In genomic region chr15:64644811-64645210, GRCh38 we compare ENCODE assay signal across 5 cellular contexts.
DNase-seq lines count a peak whose midpoint lies in the region; ATAC-seq, FAIRE-seq and TF ChIP-seq lines count a peak whose summit lies in the region.
"Not testable (repeated sequence)": the region's sequence is repeated elsewhere in the genome, so short reads cannot be mapped to it uniquely, and the experiment has no call there.

No MANE protein-coding gene starts in this region.

- in situ Hi-C loops in K562 (cut with MboI); HepG2 (cut with HindIII; ENCODE audit: extremely low pct_ligation_motif_present, low pct_unique_long_range_greater_than_20kb): not testable (repeated sequence)

- not testable (repeated sequence) for H3K36me3 ChIP-seq in A673 (ENCODE audit: insufficient read depth, low read length, poor library complexity, severe bottlenecking); HEK293 (ENCODE audit: control insufficient read depth in 2 of 2, insufficient read depth in 1 of 2, low read length in 2 of 2); K562 (ENCODE audit: control insufficient read depth, insufficient read depth, low read length); HepG2 (replicated peaks in 1 of 2; ENCODE audit: control insufficient read depth in 1 of 2, insufficient read depth in 2 of 2, low read length in 2 of 2)

- not testable (repeated sequence) for H3K9me3 ChIP-seq in A673 (ENCODE audit: low read depth, low read length, poor library complexity, severe bottlenecking); HEK293 (ENCODE audit: control insufficient read depth, insufficient read depth, low read depth, low read length); K562 (replicated peaks; ENCODE audit: control insufficient read depth, insufficient read depth, low read depth, low read length); HepG2 (ENCODE audit: low read length)

- not testable (repeated sequence) for TF ChIP-seq CTCF in A673 (conservative IDR thresholded peaks at IDR 0.05; ENCODE audit: low read depth, low read length); HEK293 (tag by site-specific recombination; IDR thresholded peaks at IDR 0.05); K562 (IDR thresholded peaks at IDR 0.05 in 2 of 3, conservative IDR thresholded peaks at IDR 0.05 in 1 of 3; ENCODE audit: insufficient read depth in 2 of 3, low read depth in 1 of 3, low read length in 3 of 3); HepG2 (CRISPR knock-in tag; IDR thresholded peaks at IDR 0.05)

- DNase-seq in A673 (ENCODE audit: low spot score), result peak; percentile 17
- DNase-seq in K562 (ENCODE audit: extremely low read depth in 1 of 4, low spot score in 3 of 4); HepG2 (ENCODE audit: low spot score); stimulated activated effector memory CD8-positive, alpha-beta T cell treated with anti-CD3 and anti-CD28 coated beads, Interleukin-12 subunit alpha, Interleukin-12 subunit beta, amount 100 ng/mL, for 72 hours (ENCODE audit: low spot score in 2 of 2): not testable (repeated sequence)

- H3K27ac ChIP-seq in A673 (ENCODE audit: low read depth, low read length, poor library complexity, severe bottlenecking); HEK293 (ENCODE audit: extremely low read depth, low read depth, low read length); K562 (ENCODE audit: extremely low read depth, low read depth, low read length): not testable (repeated sequence)
- H3K27ac ChIP-seq in HepG2 (ENCODE audit: extremely low read length, insufficient read depth, low read length), result peak overlapping the region; percentile 87

- not testable (repeated sequence) for ATAC-seq in K562; HepG2; stimulated activated effector memory CD8-positive, alpha-beta T cell treated with anti-CD3 and anti-CD28 coated beads, Interleukin-12 subunit alpha, Interleukin-12 subunit beta, amount 100 ng/mL, for 72 hours

- TF ChIP-seq POLR2A in K562 (conservative IDR thresholded peaks at IDR 0.05); HepG2 (IDR thresholded peaks at IDR 0.05; ENCODE audit: insufficient read depth in 1 of 2, low read depth in 2 of 2, low read length in 2 of 2): not testable (repeated sequence)

- CTCF ChIA-PET in A673 (lab: Charles Lee); K562 (lab: Yijun Ruan, JAX; ENCODE audit: low intra/inter-chr PET ratio); HepG2 (lab: Yijun Ruan, JAX; ENCODE audit: low intra/inter-chr PET ratio, low total read pairs): not testable (repeated sequence)
- CTCF ChIA-PET in HEK293 (lab: Yijun Ruan, JAX), result interaction anchor here (1.4 kb wide), 1 partner anchor 9 kb away, joined by 4 read pairs; no protein-coding TSS in a partner anchor

- not testable (repeated sequence) for H3K4me2 ChIP-seq in K562 (ENCODE audit: insufficient read depth, low read length); HepG2 (ENCODE audit: low read depth, low read length)

- not testable (repeated sequence) for FAIRE-seq in K562 (lab: Jason Lieb, UNC); HepG2 (lab: Jason Lieb, UNC)

- not testable (repeated sequence) for TF ChIP-seq RAD21 in K562 (CRISPR knock-in tag; conservative IDR thresholded peaks at IDR 0.05 in 1 of 2, IDR thresholded peaks at IDR 0.05 in 1 of 2); HepG2 (CRISPR knock-in tag; IDR thresholded peaks at IDR 0.05)

- H3K79me2 ChIP-seq in K562 (ENCODE audit: control insufficient read depth, insufficient read depth, low read length), result peaks cover 17% of the 10 kb centered on the region; the same call in 2 of the 3 replicates
- not testable (repeated sequence) for H3K79me2 ChIP-seq in HepG2 (ENCODE audit: insufficient read depth, low read length)

- not testable (repeated sequence) for H3K36me3 Mint-ChIP-seq in stimulated activated effector memory CD8-positive, alpha-beta T cell treated with anti-CD3 and anti-CD28 coated beads, Interleukin-12 subunit alpha, Interleukin-12 subunit beta, amount 100 ng/mL, for 72 hours

- H3K4me1 Mint-ChIP-seq in stimulated activated effector memory CD8-positive, alpha-beta T cell treated with anti-CD3 and anti-CD28 coated beads, Interleukin-12 subunit alpha, Interleukin-12 subunit beta, amount 100 ng/mL, for 72 hours, result peaks cover 26% of the 10 kb centered on the region

- POLR2A ChIA-PET in A673 (lab: Charles Lee; ENCODE audit: low non-redundant PET); HEK293 (lab: Yijun Ruan, JAX); HepG2 (lab: Yijun Ruan, JAX): not testable (repeated sequence)
- POLR2A ChIA-PET in K562 (lab: Yijun Ruan, JAX), result interaction anchor here (0.7 to 3.1 kb wide), 2 partner anchors 11 to 136 kb away, joined by 3 to 14 read pairs; no protein-coding TSS in a partner anchor

- peak overlapping the region; percentile 13 for H3K27ac Mint-ChIP-seq in stimulated activated effector memory CD8-positive, alpha-beta T cell treated with anti-CD3 and anti-CD28 coated beads, Interleukin-12 subunit alpha, Interleukin-12 subunit beta, amount 100 ng/mL, for 72 hours

- not testable (repeated sequence) for H3K4me3 ChIP-seq in A673 (ENCODE audit: low read depth, low read length, poor library complexity, severe bottlenecking); HEK293 (ENCODE audit: low read depth, low read length); K562; HepG2 (replicated peaks in 1 of 3; ENCODE audit: insufficient read depth in 1 of 3, low read depth in 2 of 3, low read length in 3 of 3)

- intact Hi-C loops in A673 (cut with micrococcal nuclease; ENCODE audit: unreplicated experiment); K562 (cut with micrococcal nuclease): not testable (repeated sequence)
- intact Hi-C loops in HepG2 (cut with micrococcal nuclease; ENCODE audit: unreplicated experiment), result loop anchor here (10.0 kb wide), 1 partner anchor 50 kb away; no protein-coding TSS in a partner anchor

- H3K9me1 ChIP-seq in K562 (ENCODE audit: control insufficient read depth, insufficient read depth, low read length), result not testable (repeated sequence)

- not testable (repeated sequence) for TF ChIP-seq EP300 in K562 (IDR thresholded peaks at IDR 0.05; ENCODE audit: low read length); HepG2 (IDR thresholded peaks at IDR 0.05; ENCODE audit: low read depth in 2 of 2, low read length in 2 of 2); HepG2 (CRISPR knock-in tag; IDR thresholded peaks at IDR 0.05; ENCODE audit: borderline replicate concordance)

- not testable (repeated sequence) for H4K20me1 ChIP-seq in K562 (replicated peaks; ENCODE audit: control insufficient read depth, insufficient read depth, low read length); HepG2 (ENCODE audit: insufficient read depth, low read length)

- not testable (repeated sequence) for H3K4me3 Mint-ChIP-seq in stimulated activated effector memory CD8-positive, alpha-beta T cell treated with anti-CD3 and anti-CD28 coated beads, Interleukin-12 subunit alpha, Interleukin-12 subunit beta, amount 100 ng/mL, for 72 hours

- H2AFZ ChIP-seq in K562 (ENCODE audit: low read depth, low read length); HepG2 (ENCODE audit: low read length): not testable (repeated sequence)

- H3K9ac ChIP-seq in K562 (ENCODE audit: insufficient read depth in 1 of 2, low read depth in 2 of 2, low read length in 2 of 2); HepG2 (ENCODE audit: insufficient read depth, low read depth, low read length): not testable (repeated sequence)

- not testable (repeated sequence) for H3K9me3 Mint-ChIP-seq in stimulated activated effector memory CD8-positive, alpha-beta T cell treated with anti-CD3 and anti-CD28 coated beads, Interleukin-12 subunit alpha, Interleukin-12 subunit beta, amount 100 ng/mL, for 72 hours

- not testable (repeated sequence) for BruUV-seq in A673 (replicated peaks; lab: Mats Ljungman, UMichigan); K562 (replicated peaks; lab: Mats Ljungman, UMichigan); HepG2 (replicated peaks; lab: Mats Ljungman, UMichigan)

- not testable (repeated sequence) for H3K4me1 ChIP-seq in A673 (ENCODE audit: insufficient read depth, low read length, poor library complexity, severe bottlenecking); HEK293 (ENCODE audit: control insufficient read depth, insufficient read depth, low read length); K562 (replicated peaks in 1 of 2; ENCODE audit: control insufficient read depth in 2 of 2, insufficient read depth in 2 of 2, low read length in 2 of 2)
- H3K4me1 ChIP-seq in HepG2 (ENCODE audit: insufficient read depth, low read length), result peaks cover 50% of the 10 kb centered on the region

- H3K27me3 ChIP-seq in A673 (replicated peaks; ENCODE audit: insufficient read depth, low read depth, low read length, poor library complexity); K562 (ENCODE audit: control insufficient read depth in 2 of 2, insufficient read depth in 2 of 2, low read length in 2 of 2); HepG2 (ENCODE audit: control insufficient read depth in 1 of 2, insufficient read depth in 2 of 2, low read length in 2 of 2): not testable (repeated sequence)

TF ChIP-seq in HEK293, 187 proteins besides CTCF, POLR2A, EP300 and RAD21:
- TF ChIP-seq ZNF366 (tag by site-specific recombination; conservative IDR thresholded peaks at IDR 0.05), result peak; percentile 74
TF ChIP-seq in HEK293: peak in this region for 1; not testable (repeated sequence) for 186.
